ENCODE assay signal across 30 cellular contexts in the genomic region with DNA sequence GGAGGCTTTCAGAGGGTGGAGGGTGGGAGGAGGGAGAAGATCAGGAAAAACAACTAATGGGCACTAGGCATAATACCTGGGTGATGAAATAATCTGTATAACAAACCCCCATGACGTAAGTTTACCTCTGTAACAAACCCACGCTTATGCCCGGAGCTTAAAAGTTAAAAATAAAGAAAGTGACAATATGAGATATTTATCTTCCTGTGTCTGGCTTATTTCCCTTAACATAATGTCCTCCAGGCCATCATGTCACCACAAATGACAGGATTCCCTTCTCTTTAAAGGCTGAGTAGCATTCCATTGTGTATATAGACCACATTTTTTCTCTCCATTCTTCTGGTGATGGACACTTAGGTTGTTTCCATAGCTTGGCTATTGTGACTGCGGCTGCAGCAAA.
"Had no signal": no experiment of that assay in that cellular context is flagged by ENCODE, and none has a peak within 500 bp of the region (broad histone marks: within the 10 kb centered on the region; RNA-seq: fewer than 3 reads in every experiment).

No MANE protein-coding gene starts in this region.

- H3K27me3 ChIP-seq: adrenal gland, body of pancreas, cardiac muscle cell had no signal

- H3K9me3 ChIP-seq: adrenal gland, body of pancreas had no signal

- H3K4me3 ChIP-seq: adrenal gland, body of pancreas, cardiac muscle cell, coronary artery, dorsolateral prefrontal cortex had no signal

- H3K4me1 Mint-ChIP-seq: activated CD4-positive, alpha-beta T cell treated with anti-CD3 and anti-CD28 coated beads for 36 hours; activated CD4-positive, alpha-beta T cell treated with anti-CD3 and anti-CD28 coated beads, Interleukin-2, amount 10 ng/mL, durations not matched to agents 24 days and 14 days; activated CD8-positive, alpha-beta memory T cell treated with anti-CD3 and anti-CD28 coated beads, Interleukin-2, amount 10 ng/mL, durations not matched to agents 7 days and 5 days; activated naive CD4-positive, alpha-beta T cell treated with anti-CD3 and anti-CD28 coated beads, Interleukin-2, amount 50 U/mL, for 24 hours; activated naive CD8-positive, alpha-beta T cell treated with anti-CD3 and anti-CD28 coated beads for 36 hours; activated naive CD8-positive, alpha-beta T cell treated with anti-CD3 and anti-CD28 coated beads, Interleukin-2, amount 50 U/mL, for 24 hours; central memory CD8-positive, alpha-beta T cell had no signal

- H3K4me3 Mint-ChIP-seq: activated CD4-positive, alpha-beta memory T cell treated with anti-CD3 and anti-CD28 coated beads for 36 hours; activated CD4-positive, alpha-beta T cell treated with anti-CD3 and anti-CD28 coated beads for 36 hours; activated CD4-positive, alpha-beta T cell treated with anti-CD3 and anti-CD28 coated beads, Interleukin-2, amount 10 ng/mL, durations not matched to agents 24 days and 14 days; activated CD8-positive, alpha-beta memory T cell treated with anti-CD3 and anti-CD28 coated beads, Interleukin-2, amount 10 ng/mL, durations not matched to agents 7 days and 5 days; activated CD8-positive, alpha-beta T cell treated with anti-CD3 and anti-CD28 coated beads, Interleukin-2, amount 10 ng/mL, durations not matched to agents 7 days and 5 days; activated naive CD4-positive, alpha-beta T cell treated with anti-CD3 and anti-CD28 coated beads for 36 hours; activated naive CD4-positive, alpha-beta T cell treated with anti-CD3 and anti-CD28 coated beads, Interleukin-2, amount 50 U/mL, for 24 hours; activated naive CD8-positive, alpha-beta T cell treated with anti-CD3 and anti-CD28 coated beads for 36 hours; activated naive CD8-positive, alpha-beta T cell treated with anti-CD3 and anti-CD28 coated beads, Interleukin-2, amount 50 U/mL, for 24 hours; activated T-helper 1 cell treated with anti-CD3 and anti-CD28 coated beads, Interleukin-12 subunit alpha, Interleukin-12 subunit beta, Interleukin-2, Interleukin-4 antibody, amounts not matched to agents 30 ng/mL and 10 ng/mL and 1 ng/mL, durations not matched to agents 14 hours and 24 hours and 36 hours; central memory CD8-positive, alpha-beta T cell; dendritic cell treated with granulocyte-macrophage colony-stimulating factor and Interleukin-4, amounts not matched to agents 40 ng/mL and 50 ng/mL, for 4 days had no signal

- DNase-seq: activated CD4-positive, alpha-beta memory T cell treated with anti-CD3 and anti-CD28 coated beads for 36 hours; activated CD4-positive, alpha-beta T cell treated with anti-CD3 and anti-CD28 coated beads for 36 hours; activated CD4-positive, alpha-beta T cell treated with anti-CD3 and anti-CD28 coated beads, Interleukin-2, amount 10 ng/mL, durations not matched to agents 24 days and 14 days; activated CD4-positive, CD25-positive, alpha-beta regulatory T cell; activated CD4-positive, CD25-positive, alpha-beta regulatory T cell treated with anti-CD3 and anti-CD28 coated beads, Interleukin-2, amount 50 U/mL, for 72 hours; activated CD8-positive, alpha-beta memory T cell treated with anti-CD3 and anti-CD28 coated beads, Interleukin-2, amount 10 ng/mL, durations not matched to agents 7 days and 5 days; activated CD8-positive, alpha-beta memory T cell treated with anti-CD3 and anti-CD28 coated beads, Interleukin-2, amount 50 U/mL, for 4 hours; activated CD8-positive, alpha-beta T cell treated with anti-CD3 and anti-CD28 coated beads, Interleukin-2, amount 10 ng/mL, durations not matched to agents 7 days and 5 days; activated effector memory CD4-positive, alpha-beta T cell treated with anti-CD3 and anti-CD28 coated beads, Interleukin-2, amount 50 U/mL, for 16 hours; activated naive CD4-positive, alpha-beta T cell treated with anti-CD3 and anti-CD28 coated beads for 36 hours; activated naive CD8-positive, alpha-beta T cell treated with anti-CD3 and anti-CD28 coated beads for 36 hours; activated naive CD8-positive, alpha-beta T cell treated with anti-CD3 and anti-CD28 coated beads, Interleukin-2, amount 50 U/mL, for 24 hours; activated T-cell treated with anti-CD3 and anti-CD28 coated beads, Interleukin-2, amount 50 U/mL, for 1 hour; activated T-cell treated with anti-CD3 and anti-CD28 coated beads, Interleukin-2, amount 50 U/mL, for 48 hours; adrenal gland; amygdala; aorta; body of pancreas; dorsolateral prefrontal cortex; effector memory CD4-positive, alpha-beta T cell; foreskin fibroblast; T-helper 2 cell had no signal

- H3K27ac Mint-ChIP-seq: activated CD4-positive, alpha-beta memory T cell treated with anti-CD3 and anti-CD28 coated beads for 36 hours; activated CD4-positive, alpha-beta T cell treated with anti-CD3 and anti-CD28 coated beads for 36 hours; activated CD4-positive, alpha-beta T cell treated with anti-CD3 and anti-CD28 coated beads, Interleukin-2, amount 10 ng/mL, durations not matched to agents 24 days and 14 days; activated CD8-positive, alpha-beta memory T cell treated with anti-CD3 and anti-CD28 coated beads, Interleukin-2, amount 10 ng/mL, durations not matched to agents 7 days and 5 days; activated CD8-positive, alpha-beta T cell treated with anti-CD3 and anti-CD28 coated beads, Interleukin-2, amount 10 ng/mL, durations not matched to agents 7 days and 5 days; activated naive CD4-positive, alpha-beta T cell treated with anti-CD3 and anti-CD28 coated beads for 36 hours; activated naive CD4-positive, alpha-beta T cell treated with anti-CD3 and anti-CD28 coated beads, Interleukin-2, amount 50 U/mL, for 24 hours; activated naive CD8-positive, alpha-beta T cell treated with anti-CD3 and anti-CD28 coated beads for 36 hours; activated naive CD8-positive, alpha-beta T cell treated with anti-CD3 and anti-CD28 coated beads, Interleukin-2, amount 50 U/mL, for 24 hours; activated T-helper 1 cell treated with anti-CD3 and anti-CD28 coated beads, Interleukin-12 subunit alpha, Interleukin-12 subunit beta, Interleukin-2, Interleukin-4 antibody, amounts not matched to agents 30 ng/mL and 10 ng/mL and 1 ng/mL, durations not matched to agents 14 hours and 24 hours and 36 hours; activated T-helper 2 cell treated with anti-CD3 and anti-CD28 coated beads, Interferon-gamma antibody, Interleukin-2, Interleukin-4, amounts not matched to agents 10 μg/mL and 5 μg/mL and 100 μg/mL, durations not matched to agents 14 hours and 24 hours and 36 hours; dendritic cell treated with granulocyte-macrophage colony-stimulating factor and Interleukin-4, amounts not matched to agents 40 ng/mL and 50 ng/mL, for 4 days had no signal

- H3K27me3 Mint-ChIP-seq: activated naive CD8-positive, alpha-beta T cell treated with anti-CD3 and anti-CD28 coated beads, Interleukin-2, amount 50 U/mL, for 24 hours; central memory CD8-positive, alpha-beta T cell; dendritic cell treated with granulocyte-macrophage colony-stimulating factor and Interleukin-4, amounts not matched to agents 40 ng/mL and 50 ng/mL, for 4 days had no signal

- H3K36me3 Mint-ChIP-seq: activated CD4-positive, alpha-beta memory T cell treated with anti-CD3 and anti-CD28 coated beads for 36 hours; activated CD8-positive, alpha-beta memory T cell treated with anti-CD3 and anti-CD28 coated beads, Interleukin-2, amount 10 ng/mL, durations not matched to agents 7 days and 5 days; activated naive CD4-positive, alpha-beta T cell treated with anti-CD3 and anti-CD28 coated beads, Interleukin-2, amount 50 U/mL, for 24 hours; activated naive CD8-positive, alpha-beta T cell treated with anti-CD3 and anti-CD28 coated beads for 36 hours had no signal

- H3K9me3 Mint-ChIP-seq: activated CD4-positive, alpha-beta memory T cell treated with anti-CD3 and anti-CD28 coated beads for 36 hours; activated naive CD4-positive, alpha-beta T cell treated with anti-CD3 and anti-CD28 coated beads for 36 hours; activated naive CD4-positive, alpha-beta T cell treated with anti-CD3 and anti-CD28 coated beads, Interleukin-2, amount 50 U/mL, for 24 hours; activated naive CD8-positive, alpha-beta T cell treated with anti-CD3 and anti-CD28 coated beads for 36 hours; activated naive CD8-positive, alpha-beta T cell treated with anti-CD3 and anti-CD28 coated beads, Interleukin-2, amount 50 U/mL, for 24 hours; activated T-helper 1 cell treated with anti-CD3 and anti-CD28 coated beads, Interleukin-12 subunit alpha, Interleukin-12 subunit beta, Interleukin-2, Interleukin-4 antibody, amounts not matched to agents 30 ng/mL and 10 ng/mL and 1 ng/mL, durations not matched to agents 14 hours and 24 hours and 36 hours had no signal

- H3K36me3 ChIP-seq: adrenal gland, cardiac muscle cell had no signal

- H3K4me1 ChIP-seq: adrenal gland had no signal

- H3K27ac ChIP-seq: adrenal gland, body of pancreas, cardiac muscle cell, coronary artery, dorsolateral prefrontal cortex had no signal

- ATAC-seq: activated CD4-positive, alpha-beta T cell treated with anti-CD3 and anti-CD28 coated beads for 36 hours; activated CD8-positive, alpha-beta memory T cell treated with anti-CD3 and anti-CD28 coated beads, Interleukin-2, amount 10 ng/mL, durations not matched to agents 7 days and 5 days; activated CD8-positive, alpha-beta T cell treated with anti-CD3 and anti-CD28 coated beads, Interleukin-2, amount 10 ng/mL, durations not matched to agents 7 days and 5 days; activated naive CD8-positive, alpha-beta T cell treated with anti-CD3 and anti-CD28 coated beads, Interleukin-2, amount 50 U/mL, for 24 hours; body of pancreas; esophagus mucosa had no signal
